In the genomic region with DNA sequence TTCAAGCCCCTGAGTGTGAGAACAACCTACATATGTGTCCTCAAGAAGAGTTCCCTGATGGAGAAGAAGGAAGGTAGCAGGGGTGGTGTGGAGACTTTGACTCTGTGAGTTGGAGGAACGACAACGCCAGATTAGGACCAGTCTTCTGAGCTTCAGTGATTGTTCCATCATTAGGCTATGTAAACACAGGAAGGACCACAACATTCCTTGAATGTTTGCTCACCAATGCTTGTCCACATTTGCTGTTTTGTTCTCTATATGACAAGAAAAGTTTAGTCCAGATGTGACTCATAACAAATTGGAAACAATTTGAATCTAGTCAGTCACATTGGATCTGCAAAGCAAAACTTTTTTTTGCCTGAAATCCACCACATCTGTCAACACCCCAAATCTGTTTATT, we compare ENCODE assay signal across 14 cellular contexts.
DNase-seq lines count a peak whose midpoint lies in the region; ATAC-seq, FAIRE-seq and TF ChIP-seq lines count a peak whose summit lies in the region.
"Had no signal": no experiment of that assay in that cellular context is flagged by ENCODE, and none has a peak within 500 bp of the region (broad histone marks: within the 10 kb centered on the region; RNA-seq: fewer than 3 reads in every experiment).

No MANE protein-coding gene starts in this region.

- H2AFZ ChIP-seq in GM12878 (ENCODE audit: control insufficient read depth, low read depth, low read length) = no peak overlapping the region

- no peak overlapping the region for H3K9ac ChIP-seq in GM12878 (ENCODE audit: control insufficient read depth, insufficient read depth, low read length)
- H3K9ac ChIP-seq: BLaER1 had no signal

- H3K4me1 Mint-ChIP-seq in natural killer cell treated with Interleukin-12 subunit alpha and Interleukin-12 subunit beta and Interleukin-15 and Interleukin-18, amount 100 ng/mL, for 72 hours (ENCODE audit: low read depth in 2 of 2) = peaks cover 30 to 34% of the 10 kb centered on the region in 2 donors
- H3K4me1 Mint-ChIP-seq in natural killer cell = no peaks in the 10 kb centered on the region

- TF ChIP-seq RAD21 in GM12878 (IDR thresholded peaks at IDR 0.05; ENCODE audit: insufficient read depth, low read depth, low read length) = no peak

- no peaks in the 10 kb centered on the region for H3K9me3 Mint-ChIP-seq in natural killer cell treated with Interleukin-12 subunit alpha and Interleukin-12 subunit beta and Interleukin-15 and Interleukin-18, amount 100 ng/mL, for 72 hours
- H3K9me3 Mint-ChIP-seq in natural killer cell = no peaks in the 10 kb centered on the region

- peaks cover 47% of the 10 kb centered on the region for H3K4me1 ChIP-seq in GM12878 (ENCODE audit: control insufficient read depth, insufficient read depth, low read length)
- H3K4me1 ChIP-seq: BLaER1 had no signal

- H3K36me3 ChIP-seq in GM12878 (ENCODE audit: control insufficient read depth in 2 of 2, insufficient read depth in 2 of 2, low read length in 1 of 2) = peaks cover 20% of the 10 kb centered on the region in 2 experiments
- H3K36me3 ChIP-seq: BLaER1 had no signal

- no peaks in the 10 kb centered on the region for H4K20me1 ChIP-seq in GM12878 (ENCODE audit: control insufficient read depth, insufficient read depth)
- H4K20me1 ChIP-seq: BLaER1 had no signal

- ATAC-seq in natural killer cell treated with Interleukin-12 subunit alpha and Interleukin-12 subunit beta and Interleukin-15 and Interleukin-18, amount 100 ng/mL, for 72 hours = no peak
- ATAC-seq in natural killer cell (no peak), GM12878 (peak; percentile 7), HG03571 (IDR thresholded peaks at IDR 0.05; ENCODE audit: unreplicated experiment) (no peak), GM21528 (IDR thresholded peaks at IDR 0.05; ENCODE audit: low FRiP score, unreplicated experiment) (no peak)
- ATAC-seq: SK-N-SH treated with all-trans-retinoic acid at 6 μM for 48 hours had no signal

- H3K36me3 Mint-ChIP-seq in natural killer cell treated with Interleukin-12 subunit alpha and Interleukin-12 subunit beta and Interleukin-15 and Interleukin-18, amount 100 ng/mL, for 72 hours = peaks cover 13% of the 10 kb centered on the region
- H3K36me3 Mint-ChIP-seq in natural killer cell = no peaks in the 10 kb centered on the region

- POLR2A ChIA-PET in GM12878 (lab: Charles Lee) = interaction anchor here (1.1 to 11.1 kb wide), 9 partner anchors 9 to 60 kb away, joined by 3 to 176 read pairs (median 17); a partner anchor contains a TSS

- no peak for FAIRE-seq in GM12878 (lab: Jason Lieb, UNC)

- peak overlapping the region; percentile 85 for H3K27ac ChIP-seq in GM12878 (ENCODE audit: control insufficient read depth, insufficient read depth)
- H3K27ac ChIP-seq: BLaER1 had no signal

- no peak overlapping the region for H3K4me3 ChIP-seq in GM12878
- H3K4me3 ChIP-seq: BLaER1 had no signal

- WGBS in GM12878 (ENCODE audit: insufficient coverage, insufficient replicate concordance, low lambda C conversion rate, missing lambda C conversion rate) = 40% methylated on average over 2 of the region's 2 CpGs

- H3K27ac Mint-ChIP-seq in natural killer cell treated with Interleukin-12 subunit alpha and Interleukin-12 subunit beta and Interleukin-15 and Interleukin-18, amount 100 ng/mL, for 72 hours = peak overlapping the region; percentile 67 to 83
- H3K27ac Mint-ChIP-seq in natural killer cell = no peak overlapping the region

- 0 out of 2 replicates have a peak, but pooled peaks have one; percentile 16 for TF ChIP-seq POLR2A in GM12878 (IDR thresholded peaks at IDR 0.05; ENCODE audit: low read depth, low read length)

- TF ChIP-seq CTCF in natural killer cell (IDR thresholded peaks at IDR 0.05) (no peak), GM12878 (IDR thresholded peaks at IDR 0.05 in 2 of 3, conservative IDR thresholded peaks at IDR 0.05 in 1 of 3; ENCODE audit: control insufficient read depth in 2 of 3, extremely low read depth in 1 of 3, insufficient read depth in 1 of 3, low read depth in 3 of 3, low read length in 3 of 3) (no peak)

- no peak for TF ChIP-seq EP300 in GM12878 (IDR thresholded peaks at IDR 0.05; ENCODE audit: borderline replicate concordance in 1 of 2, control insufficient read depth in 1 of 2, low read depth in 2 of 2, low read length in 2 of 2)

- H3K4me3 Mint-ChIP-seq in natural killer cell treated with Interleukin-12 subunit alpha and Interleukin-12 subunit beta and Interleukin-15 and Interleukin-18, amount 100 ng/mL, for 72 hours = peak overlapping the region; percentile 3
- H3K4me3 Mint-ChIP-seq in natural killer cell = no peak overlapping the region

- in situ Hi-C loops in GM12878 (cut with MboI) (no loop called here), G401 (cut with HindIII; ENCODE audit: low sequenced_read_pairs) (no loop called here)

- H3K4me2 ChIP-seq in GM12878 (ENCODE audit: control insufficient read depth, insufficient read depth) = no peak overlapping the region
- H3K4me2 ChIP-seq: BLaER1 had no signal

- BruUV-seq in GM12878 (replicated peaks; lab: Mats Ljungman, UMichigan) = no TSS peak

- H3K9me3 ChIP-seq in GM12878 (replicated peaks; ENCODE audit: control insufficient read depth, insufficient read depth, low read length) = peaks cover 5% of the 10 kb centered on the region; the same call in 2 of the 3 replicates
- H3K9me3 ChIP-seq: BLaER1 had no signal

- H3K27me3 Mint-ChIP-seq in natural killer cell treated with Interleukin-12 subunit alpha and Interleukin-12 subunit beta and Interleukin-15 and Interleukin-18, amount 100 ng/mL, for 72 hours = no peaks in the 10 kb centered on the region
- H3K27me3 Mint-ChIP-seq in natural killer cell (ENCODE audit: low read depth in 2 of 2) = no peaks in the 10 kb centered on the region

- DNase-seq in natural killer cell treated with Interleukin-12 subunit alpha and Interleukin-12 subunit beta and Interleukin-15 and Interleukin-18, amount 100 ng/mL, for 72 hours (ENCODE audit: low spot score) = no peak
- no peak for DNase-seq in natural killer cell
- no peak for DNase-seq in GM12878 (ENCODE audit: low read depth, low spot score)
- peak; percentile 24 for DNase-seq in iPS-NIHi11 (ENCODE audit: low spot score)
- DNase-seq in G401 (ENCODE audit: low spot score) = no peak
- no peak for DNase-seq in activated naive CD4-positive, alpha-beta T cell (lab: John Stamatoyannopoulos, UW)
- DNase-seq: activated CD8-positive, alpha-beta memory T cell treated with anti-CD3 and anti-CD28 coated beads, Interleukin-2, amount 50 U/mL, for 4 hours; cortex of kidney; NCI-H2081 treated with DMSO at 0.1 percent for 48 hours; stimulated activated CD4-positive, alpha-beta T cell treated with anti-CD3 and anti-CD28 coated beads, Interleukin-4, amount 100 ng/mL, for 4 hours had no signal

- H3K27me3 ChIP-seq in GM12878 (replicated peaks in 1 of 2; ENCODE audit: control insufficient read depth in 2 of 2, insufficient read depth in 2 of 2, low read length in 1 of 2) = no peaks in the 10 kb centered on the region
- H3K27me3 ChIP-seq: BLaER1 had no signal

- SMC1A ChIA-PET in GM12878 (lab: Charles Lee; ENCODE audit: uncharacterized antibody, unreplicated experiment) = interaction anchor here (1.4 to 13.6 kb wide), 8 partner anchors 13 to 124 kb away, joined by 6 to 359 read pairs (median 73); a partner anchor contains a TSS

- intact Hi-C loops in natural killer cell (cut with micrococcal nuclease) = no loop called here
- intact Hi-C loops in GM12878 (cut with micrococcal nuclease; ENCODE audit: unreplicated experiment) = no loop called here

- CTCF ChIA-PET in GM12878 (lab: Yijun Ruan, JAX) = interaction anchor here (1.1 to 4.9 kb wide), 11 partner anchors 8 to 125 kb away, joined by 3 to 32 read pairs (median 9); a partner anchor contains a TSS

- RAD21 ChIA-PET in GM12878 (lab: Charles Lee; ENCODE audit: unreplicated experiment) = interaction anchor here (1.4 to 11.3 kb wide), 6 partner anchors 17 to 125 kb away, joined by 3 to 260 read pairs (median 69); a partner anchor contains a TSS

- H3K79me2 ChIP-seq in GM12878 (ENCODE audit: control insufficient read depth, insufficient read depth, low read length) = peaks cover 89% of the 10 kb centered on the region

TF ChIP-seq in GM12878, 131 proteins besides CTCF, POLR2A, EP300 and RAD21 (continues in another document):
- peak; percentile 49; the same call in 1 of the 2 replicates for TF ChIP-seq RUNX3 (IDR thresholded peaks at IDR 0.05; ENCODE audit: low read length)
- TF ChIP-seq POU2F2 (IDR thresholded peaks at IDR 0.05; ENCODE audit: borderline replicate concordance, low read depth, low read length) = 0 out of 3 replicates have a peak, but pooled peaks have one; percentile 6
- TF ChIP-seq CHD1 (IDR thresholded peaks at IDR 0.05; ENCODE audit: low read depth, low read length) = no peak
- TF ChIP-seq, protein P1, sequence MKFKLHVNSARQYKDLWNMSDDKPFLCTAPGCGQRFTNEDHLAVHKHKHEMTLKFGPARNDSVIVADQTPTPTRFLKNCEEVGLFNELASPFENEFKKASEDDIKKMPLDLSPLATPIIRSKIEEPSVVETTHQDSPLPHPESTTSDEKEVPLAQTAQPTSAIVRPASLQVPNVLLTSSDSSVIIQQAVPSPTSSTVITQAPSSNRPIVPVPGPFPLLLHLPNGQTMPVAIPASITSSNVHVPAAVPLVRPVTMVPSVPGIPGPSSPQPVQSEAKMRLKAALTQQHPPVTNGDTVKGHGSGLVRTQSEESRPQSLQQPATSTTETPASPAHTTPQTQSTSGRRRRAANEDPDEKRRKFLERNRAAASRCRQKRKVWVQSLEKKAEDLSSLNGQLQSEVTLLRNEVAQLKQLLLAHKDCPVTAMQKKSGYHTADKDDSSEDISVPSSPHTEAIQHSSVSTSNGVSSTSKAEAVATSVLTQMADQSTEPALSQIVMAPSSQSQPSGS (IDR thresholded peaks at IDR 0.05; ENCODE audit: low read length) = no peak
- TF ChIP-seq, protein P2, sequence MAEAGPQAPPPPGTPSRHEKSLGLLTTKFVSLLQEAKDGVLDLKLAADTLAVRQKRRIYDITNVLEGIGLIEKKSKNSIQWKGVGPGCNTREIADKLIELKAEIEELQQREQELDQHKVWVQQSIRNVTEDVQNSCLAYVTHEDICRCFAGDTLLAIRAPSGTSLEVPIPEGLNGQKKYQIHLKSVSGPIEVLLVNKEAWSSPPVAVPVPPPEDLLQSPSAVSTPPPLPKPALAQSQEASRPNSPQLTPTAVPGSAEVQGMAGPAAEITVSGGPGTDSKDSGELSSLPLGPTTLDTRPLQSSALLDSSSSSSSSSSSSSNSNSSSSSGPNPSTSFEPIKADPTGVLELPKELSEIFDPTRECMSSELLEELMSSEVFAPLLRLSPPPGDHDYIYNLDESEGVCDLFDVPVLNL (IDR thresholded peaks at IDR 0.05; ENCODE audit: low read depth, low read length) = no peak
- no peak for TF ChIP-seq JUND (IDR thresholded peaks at IDR 0.05; ENCODE audit: low read depth, low read length)
- TF ChIP-seq NFIC (IDR thresholded peaks at IDR 0.05; ENCODE audit: low read depth, low read length) = no peak
- no peak for TF ChIP-seq RAD51 (IDR thresholded peaks at IDR 0.05)
- 0 out of 2 replicates have a peak, but pooled peaks have one; percentile 22 for TF ChIP-seq BCL11A (IDR thresholded peaks at IDR 0.05; ENCODE audit: low read depth, low read length)
- peak; percentile 56; the same call in 1 of the 2 replicates for TF ChIP-seq EED (IDR thresholded peaks at IDR 0.05; ENCODE audit: low read depth)
- no peak for TF ChIP-seq HCFC1 (IDR thresholded peaks at IDR 0.05; ENCODE audit: low read length)

Comparison
In these comparisons a context has a peak if more than half of its experiments do, and no peak if none do; other contexts are left out.
1. H3K27ac Mint-ChIP-seq: peak in natural killer cell treated with Interleukin-12 subunit alpha and Interleukin-12 subunit beta and Interleukin-15 and Interleukin-18, amount 100 ng/mL, for 72 hours (2 of 2); none in natural killer cell (0 of 2).